Comparison of ENCODE assay signal across 1 cellular context in the genomic region with DNA sequence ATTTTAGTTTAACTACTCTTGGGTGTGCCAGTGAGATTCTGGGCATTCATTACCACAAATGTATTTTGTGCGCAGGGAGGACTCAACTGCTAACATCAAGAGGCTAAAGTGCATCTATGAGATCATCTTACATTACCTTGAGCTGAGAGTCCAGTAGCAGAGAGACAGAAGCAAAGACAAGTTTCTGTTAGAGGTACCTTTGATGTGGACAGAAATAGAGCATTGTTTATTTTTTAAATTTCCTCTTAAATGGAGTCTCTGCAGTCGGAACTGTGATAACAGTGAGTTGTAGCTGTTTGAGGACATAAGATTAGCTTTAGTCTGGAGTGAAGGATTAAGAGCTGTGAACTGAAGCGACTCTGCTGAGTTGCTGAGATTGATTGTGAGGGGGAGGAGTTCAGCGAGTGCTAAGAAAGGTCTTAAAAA.
TF ChIP-seq lines count a peak whose summit lies in the region.

No MANE protein-coding gene starts in this region.

TF ChIP-seq in HepG2, 621 proteins besides CTCF, POLR2A, EP300 and RAD21 (continued from another document and continues in another):
- TF ChIP-seq NCOR1 (IDR thresholded peaks at IDR 0.05; ENCODE audit: borderline replicate concordance, low read length) = peak; percentile 55; the same call in 1 of the 2 replicates
- no peak for TF ChIP-seq NRL (CRISPR knock-in tag; IDR thresholded peaks at IDR 0.05; ENCODE audit: borderline replicate concordance)
- no peak for TF ChIP-seq TERF1 (CRISPR knock-in tag; IDR thresholded peaks at IDR 0.05)
- TF ChIP-seq, protein P1, sequence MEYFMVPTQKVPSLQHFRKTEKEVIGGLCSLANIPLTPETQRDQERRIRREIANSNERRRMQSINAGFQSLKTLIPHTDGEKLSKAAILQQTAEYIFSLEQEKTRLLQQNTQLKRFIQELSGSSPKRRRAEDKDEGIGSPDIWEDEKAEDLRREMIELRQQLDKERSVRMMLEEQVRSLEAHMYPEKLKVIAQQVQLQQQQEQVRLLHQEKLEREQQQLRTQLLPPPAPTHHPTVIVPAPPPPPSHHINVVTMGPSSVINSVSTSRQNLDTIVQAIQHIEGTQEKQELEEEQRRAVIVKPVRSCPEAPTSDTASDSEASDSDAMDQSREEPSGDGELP (IDR thresholded peaks at IDR 0.05; ENCODE audit: borderline replicate concordance, low read depth) = no peak
- TF ChIP-seq REXO4 (CRISPR knock-in tag; IDR thresholded peaks at IDR 0.05; ENCODE audit: borderline replicate concordance) = no peak
- TF ChIP-seq ZNF710 (CRISPR knock-in tag; IDR thresholded peaks at IDR 0.05; ENCODE audit: borderline replicate concordance) = peak; percentile 44; the same call in 1 of the 2 replicates
- no peak for TF ChIP-seq RORA (CRISPR knock-in tag; IDR thresholded peaks at IDR 0.05)
- peak; percentile 51; the same call in 1 of the 2 replicates for TF ChIP-seq BCL6 (CRISPR knock-in tag; IDR thresholded peaks at IDR 0.05)
- no peak for TF ChIP-seq HIVEP1 (CRISPR knock-in tag; IDR thresholded peaks at IDR 0.05)
- TF ChIP-seq HMG20A (CRISPR knock-in tag; IDR thresholded peaks at IDR 0.05; ENCODE audit: borderline replicate concordance) = peak; percentile 77; the same call in 1 of the 2 replicates
- peak; percentile 14; the same call in 1 of the 2 replicates for TF ChIP-seq HNF4G (IDR thresholded peaks at IDR 0.05; ENCODE audit: borderline replicate concordance, low read depth, low read length)
- no peak for TF ChIP-seq HNF4G (CRISPR knock-in tag; IDR thresholded peaks at IDR 0.05; ENCODE audit: borderline replicate concordance, low read depth)
- TF ChIP-seq ZNF296 (CRISPR knock-in tag; conservative IDR thresholded peaks at IDR 0.05) = no peak
- no peak for TF ChIP-seq ZFP90 (CRISPR knock-in tag; IDR thresholded peaks at IDR 0.05; ENCODE audit: borderline replicate concordance)
- TF ChIP-seq MTA1 (CRISPR knock-in tag; IDR thresholded peaks at IDR 0.05; ENCODE audit: borderline replicate concordance) = no peak
- TF ChIP-seq, protein P2, sequence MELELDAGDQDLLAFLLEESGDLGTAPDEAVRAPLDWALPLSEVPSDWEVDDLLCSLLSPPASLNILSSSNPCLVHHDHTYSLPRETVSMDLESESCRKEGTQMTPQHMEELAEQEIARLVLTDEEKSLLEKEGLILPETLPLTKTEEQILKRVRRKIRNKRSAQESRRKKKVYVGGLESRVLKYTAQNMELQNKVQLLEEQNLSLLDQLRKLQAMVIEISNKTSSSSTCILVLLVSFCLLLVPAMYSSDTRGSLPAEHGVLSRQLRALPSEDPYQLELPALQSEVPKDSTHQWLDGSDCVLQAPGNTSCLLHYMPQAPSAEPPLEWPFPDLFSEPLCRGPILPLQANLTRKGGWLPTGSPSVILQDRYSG (CRISPR knock-in tag; IDR thresholded peaks at IDR 0.05) = no peak
- TF ChIP-seq ZFP82 (CRISPR knock-in tag; IDR thresholded peaks at IDR 0.05; ENCODE audit: borderline replicate concordance) = no peak
- peak; percentile 36; the same call in 1 of the 2 replicates for TF ChIP-seq GATAD2A (CRISPR knock-in tag; IDR thresholded peaks at IDR 0.05)
- peak; percentile 35; the same call in 1 of the 2 replicates for TF ChIP-seq THRA (CRISPR knock-in tag; IDR thresholded peaks at IDR 0.05; ENCODE audit: borderline replicate concordance)
- TF ChIP-seq MYC (CRISPR knock-in tag; IDR thresholded peaks at IDR 0.05; ENCODE audit: borderline replicate concordance) = no peak
- TF ChIP-seq ZSCAN25 (CRISPR knock-in tag; IDR thresholded peaks at IDR 0.05) = no peak
- no peak for TF ChIP-seq NFE2L1 (CRISPR knock-in tag; IDR thresholded peaks at IDR 0.05; ENCODE audit: borderline replicate concordance)
- peak; percentile 37; the same call in 1 of the 2 replicates for TF ChIP-seq RARA (CRISPR knock-in tag; IDR thresholded peaks at IDR 0.05)
- TF ChIP-seq GMEB1 (CRISPR knock-in tag; IDR thresholded peaks at IDR 0.05; ENCODE audit: borderline replicate concordance) = no peak
- no peak for TF ChIP-seq SAFB2 (CRISPR knock-in tag; IDR thresholded peaks at IDR 0.05; ENCODE audit: borderline replicate concordance, low read depth)
- TF ChIP-seq ARID5B (CRISPR knock-in tag; IDR thresholded peaks at IDR 0.05) = peak; percentile 84
- TF ChIP-seq BCLAF1 (IDR thresholded peaks at IDR 0.05) = no peak
- TF ChIP-seq HNF4A (CRISPR knock-in tag; IDR thresholded peaks at IDR 0.05) = peak; percentile 85
- TF ChIP-seq, protein P3, sequence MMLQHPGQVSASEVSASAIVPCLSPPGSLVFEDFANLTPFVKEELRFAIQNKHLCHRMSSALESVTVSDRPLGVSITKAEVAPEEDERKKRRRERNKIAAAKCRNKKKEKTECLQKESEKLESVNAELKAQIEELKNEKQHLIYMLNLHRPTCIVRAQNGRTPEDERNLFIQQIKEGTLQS (CRISPR knock-in tag; IDR thresholded peaks at IDR 0.05) = peak; percentile 66; the same call in 1 of the 2 replicates
- no peak for TF ChIP-seq NFKBIZ (CRISPR knock-in tag; IDR thresholded peaks at IDR 0.05)
- no peak for TF ChIP-seq ZFP37 (CRISPR knock-in tag; IDR thresholded peaks at IDR 0.05; ENCODE audit: borderline replicate concordance)
- TF ChIP-seq, protein P4, sequence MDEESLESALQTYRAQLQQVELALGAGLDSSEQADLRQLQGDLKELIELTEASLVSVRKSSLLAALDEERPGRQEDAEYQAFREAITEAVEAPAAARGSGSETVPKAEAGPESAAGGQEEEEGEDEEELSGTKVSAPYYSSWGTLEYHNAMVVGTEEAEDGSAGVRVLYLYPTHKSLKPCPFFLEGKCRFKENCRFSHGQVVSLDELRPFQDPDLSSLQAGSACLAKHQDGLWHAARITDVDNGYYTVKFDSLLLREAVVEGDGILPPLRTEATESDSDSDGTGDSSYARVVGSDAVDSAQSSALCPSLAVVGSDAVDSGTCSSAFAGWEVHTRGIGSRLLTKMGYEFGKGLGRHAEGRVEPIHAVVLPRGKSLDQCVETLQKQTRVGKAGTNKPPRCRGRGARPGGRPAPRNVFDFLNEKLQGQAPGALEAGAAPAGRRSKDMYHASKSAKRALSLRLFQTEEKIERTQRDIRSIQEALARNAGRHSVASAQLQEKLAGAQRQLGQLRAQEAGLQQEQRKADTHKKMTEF (CRISPR knock-in tag; IDR thresholded peaks at IDR 0.05) = peak; percentile 56
- TF ChIP-seq ZNF790 (CRISPR knock-in tag; IDR thresholded peaks at IDR 0.05; ENCODE audit: borderline replicate concordance) = no peak
- TF ChIP-seq GFI1 (CRISPR knock-in tag; IDR thresholded peaks at IDR 0.05; ENCODE audit: borderline replicate concordance) = peak; percentile 99
- TF ChIP-seq ZNF556 (CRISPR knock-in tag; IDR thresholded peaks at IDR 0.05; ENCODE audit: borderline replicate concordance) = no peak
- no peak for TF ChIP-seq ZNF224 (CRISPR knock-in tag; IDR thresholded peaks at IDR 0.05)
